In genomic region chr14:87896393-87897380, GRCh38 we compare ENCODE assay signal across 8 cellular contexts.
DNase-seq lines count a peak whose midpoint lies in the region; ATAC-seq and TF ChIP-seq lines count a peak whose summit lies in the region.

No MANE protein-coding gene starts in this region.

- TF ChIP-seq POLR2A in right lobe of liver (IDR thresholded peaks at IDR 0.05): no peak

- intact Hi-C loops in left cardiac atrium (cut with DNase I) (loop anchor here (5.0 kb wide), 2 partner anchors 94 to 149 kb away; no protein-coding TSS in a partner anchor), Right ventricle myocardium superior (cut with DNase I) (no loop called here), MCF 10A (cut with micrococcal nuclease) (loop anchor here (1.0 kb wide), 3 partner anchors 91 to 280 kb away; no protein-coding TSS in a partner anchor), right lobe of liver (cut with DNase I) (loop anchor here (10.0 kb wide), 1 partner anchor 152 kb away; no protein-coding TSS in a partner anchor)

- DNase-seq in left cardiac atrium: no peak
- no peak for DNase-seq in Right ventricle myocardium superior
- DNase-seq in NCI-H524 (lab: John Stamatoyannopoulos, UW): peak; percentile 49 to 82
- DNase-seq in MCF 10A (ENCODE audit: unreplicated experiment): peak; percentile 73
- DNase-seq in right lobe of liver: no peak
- DNase-seq in activated CD4-positive, alpha-beta T cell treated with anti-CD3 and anti-CD28 coated beads, Interleukin-2, amount 50 U/mL, for 48 hours: no peak

- H3K4me3 ChIP-seq in right lobe of liver: no peak overlapping the region

- ATAC-seq in left cardiac atrium (peak; percentile 48 to 65), Right ventricle myocardium superior (ENCODE audit: poor library complexity) (no peak), HG03175 (IDR thresholded peaks at IDR 0.05; ENCODE audit: unreplicated experiment) (peak; percentile 69), right lobe of liver (peak; percentile 67 to 78 (median 76)), HG02588 (IDR thresholded peaks at IDR 0.05; ENCODE audit: unreplicated experiment) (no peak)

- no peak overlapping the region for H3K4me3 Mint-ChIP-seq in MCF 10A (ENCODE audit: unreplicated experiment)

- peak overlapping the region; percentile 32 for H3K27ac Mint-ChIP-seq in MCF 10A (ENCODE audit: low read depth, unreplicated experiment)

- H3K4me1 Mint-ChIP-seq in MCF 10A (ENCODE audit: insufficient read depth, unreplicated experiment): peaks cover 8% of the 10 kb centered on the region

- 24% methylated on average over 9 of the region's 9 CpGs for WGBS in right lobe of liver (ENCODE audit: insufficient coverage, low coverage, low lambda C conversion rate, missing lambda C conversion rate)

- no TSS peak for BruUV-seq in MCF 10A (replicated peaks; lab: Mats Ljungman, UMichigan)

- H3K9me3 Mint-ChIP-seq in MCF 10A (ENCODE audit: unreplicated experiment): no peaks in the 10 kb centered on the region

- no peaks in the 10 kb centered on the region for H3K27me3 ChIP-seq in right lobe of liver

- H3K27ac ChIP-seq in right lobe of liver: no peak overlapping the region

- H3K36me3 ChIP-seq in right lobe of liver: no peaks in the 10 kb centered on the region

- H3K27me3 Mint-ChIP-seq in MCF 10A (ENCODE audit: insufficient read depth, unreplicated experiment): no peaks in the 10 kb centered on the region

- POLR2A ChIA-PET in MCF 10A (lab: Yijun Ruan, JAX): interaction anchor here (0.7 to 1.0 kb wide), 2 partner anchors 153 to 447 kb away, joined by 3 to 4 read pairs; no protein-coding TSS in a partner anchor

- CTCF ChIA-PET in MCF 10A (lab: Yijun Ruan, JAX): interaction anchor here (0.6 to 6.2 kb wide), 22 partner anchors 9 to 281 kb away, joined by 3 to 109 read pairs (median 4); no protein-coding TSS in a partner anchor

- no peaks in the 10 kb centered on the region for H3K36me3 Mint-ChIP-seq in MCF 10A (ENCODE audit: insufficient read depth, unreplicated experiment)

- no peaks in the 10 kb centered on the region for H3K4me1 ChIP-seq in right lobe of liver

- peak; percentile 62 for TF ChIP-seq CTCF in MCF 10A (IDR thresholded peaks at IDR 0.05; ENCODE audit: unreplicated experiment)
- peak; percentile 55 to 79 (median 78) for TF ChIP-seq CTCF in right lobe of liver (IDR thresholded peaks at IDR 0.05)

- no peaks in the 10 kb centered on the region for H3K9me3 ChIP-seq in right lobe of liver

Comparison
In these comparisons a context has a peak if more than half of its experiments do, and no peak if none do; other contexts are left out.
1. ATAC-seq: peak in left cardiac atrium (2 of 2), HG03175 (single experiment) and right lobe of liver (4 of 4); none in Right ventricle myocardium superior (single experiment) and HG02588 (single experiment).
2. DNase-seq: peak in NCI-H524 (2 of 2) and MCF 10A (single experiment); none in left cardiac atrium (single experiment), Right ventricle myocardium superior (single experiment), right lobe of liver (0 of 3) and activated CD4-positive, alpha-beta T cell treated with anti-CD3 and anti-CD28 coated beads, Interleukin-2, amount 50 U/mL, for 48 hours (0 of 2).